In genomic region chr10:75011221-75011620, GRCh38 we compare ENCODE assay signal across 25 cellular contexts.
"Had no signal": no experiment of that assay in that cellular context is flagged by ENCODE, and none has a peak within 500 bp of the region (broad histone marks: within the 10 kb centered on the region; RNA-seq: fewer than 3 reads in every experiment).

No MANE protein-coding gene starts in this region.

- H3K27ac Mint-ChIP-seq: activated CD4-positive, alpha-beta T cell treated with anti-CD3 and anti-CD28 coated beads for 36 hours; activated CD8-positive, alpha-beta memory T cell treated with anti-CD3 and anti-CD28 coated beads, Interleukin-2, amount 10 ng/mL, durations not matched to agents 7 days and 5 days; activated CD8-positive, alpha-beta T cell treated with anti-CD3 and anti-CD28 coated beads, Interleukin-2, amount 10 ng/mL, durations not matched to agents 7 days and 5 days; dendritic cell treated with granulocyte-macrophage colony-stimulating factor and Interleukin-4, amounts not matched to agents 40 ng/mL and 50 ng/mL, for 4 days; endodermal cell had no signal

- ATAC-seq: activated CD4-positive, alpha-beta T cell treated with anti-CD3 and anti-CD28 coated beads for 36 hours; activated CD8-positive, alpha-beta memory T cell treated with anti-CD3 and anti-CD28 coated beads, Interleukin-2, amount 10 ng/mL, durations not matched to agents 7 days and 5 days; activated CD8-positive, alpha-beta T cell treated with anti-CD3 and anti-CD28 coated beads, Interleukin-2, amount 10 ng/mL, durations not matched to agents 7 days and 5 days; activated naive CD4-positive, alpha-beta T cell treated with anti-CD3 and anti-CD28 coated beads, Interleukin-2, amount 50 U/mL, for 72 hours; esophagus mucosa; naive thymus-derived CD8-positive, alpha-beta T cell had no signal

- DNase-seq: activated CD4-positive, alpha-beta T cell treated with anti-CD3 and anti-CD28 coated beads for 36 hours; activated CD4-positive, CD25-positive, alpha-beta regulatory T cell; activated CD8-positive, alpha-beta memory T cell treated with anti-CD3 and anti-CD28 coated beads, Interleukin-2, amount 10 ng/mL, durations not matched to agents 7 days and 5 days; activated CD8-positive, alpha-beta T cell treated with anti-CD3 and anti-CD28 coated beads, Interleukin-2, amount 10 ng/mL, durations not matched to agents 7 days and 5 days; activated naive CD4-positive, alpha-beta T cell; activated T-cell treated with anti-CD3 and anti-CD28 coated beads, Interleukin-2, amount 50 U/mL, for 48 hours; central memory CD4-positive, alpha-beta T cell; endodermal cell; foreskin fibroblast; head of caudate nucleus; hypothalamus; midbrain; naive thymus-derived CD8-positive, alpha-beta T cell; nucleus accumbens; stimulated activated CD4-positive, alpha-beta T cell treated with anti-CD3 and anti-CD28 coated beads, Interleukin-1b, Interleukin-23, amount 100 ng/mL, for 48 hours; stimulated activated CD4-positive, alpha-beta T cell treated with anti-CD3 and anti-CD28 coated beads, Interleukin-4, amount 100 ng/mL, for 4 hours; stimulated activated naive CD4-positive, alpha-beta T cell treated with Interleukin-2 at 50 U/mL for 16 hours had no signal

- H3K27me3 ChIP-seq: breast epithelium, right atrium auricular region, tibial nerve had no signal

- H3K4me2 ChIP-seq: smooth muscle cell had no signal

- H3K4me1 ChIP-seq: breast epithelium had no signal

- H3K9me3 Mint-ChIP-seq: activated naive CD4-positive, alpha-beta T cell treated with anti-CD3 and anti-CD28 coated beads, Interleukin-2, amount 50 U/mL, for 72 hours; dendritic cell treated with granulocyte-macrophage colony-stimulating factor and Interleukin-4, amounts not matched to agents 40 ng/mL and 50 ng/mL, for 4 days; endodermal cell; naive thymus-derived CD8-positive, alpha-beta T cell; neural crest cell had no signal

- H3K4me3 ChIP-seq: breast epithelium, right atrium auricular region, smooth muscle cell, tibial nerve had no signal

- H3K27ac ChIP-seq: breast epithelium, right atrium auricular region, tibial nerve had no signal

- H3K9me3 ChIP-seq: breast epithelium, right atrium auricular region, tibial nerve had no signal

- H3K4me3 Mint-ChIP-seq: activated CD4-positive, alpha-beta T cell treated with anti-CD3 and anti-CD28 coated beads for 36 hours; activated CD8-positive, alpha-beta memory T cell treated with anti-CD3 and anti-CD28 coated beads, Interleukin-2, amount 10 ng/mL, durations not matched to agents 7 days and 5 days; activated CD8-positive, alpha-beta T cell treated with anti-CD3 and anti-CD28 coated beads, Interleukin-2, amount 10 ng/mL, durations not matched to agents 7 days and 5 days; dendritic cell treated with granulocyte-macrophage colony-stimulating factor and Interleukin-4, amounts not matched to agents 40 ng/mL and 50 ng/mL, for 4 days; endodermal cell; naive thymus-derived CD8-positive, alpha-beta T cell; neural crest cell had no signal

- H3K36me3 ChIP-seq: breast epithelium, right atrium auricular region had no signal

- H3K27me3 Mint-ChIP-seq: activated CD4-positive, alpha-beta T cell treated with anti-CD3 and anti-CD28 coated beads for 36 hours; activated CD8-positive, alpha-beta memory T cell treated with anti-CD3 and anti-CD28 coated beads, Interleukin-2, amount 10 ng/mL, durations not matched to agents 7 days and 5 days; dendritic cell treated with granulocyte-macrophage colony-stimulating factor and Interleukin-4, amounts not matched to agents 40 ng/mL and 50 ng/mL, for 4 days; naive thymus-derived CD8-positive, alpha-beta T cell had no signal
